ENCODE assay signal across 9 cellular contexts in the genomic region with DNA sequence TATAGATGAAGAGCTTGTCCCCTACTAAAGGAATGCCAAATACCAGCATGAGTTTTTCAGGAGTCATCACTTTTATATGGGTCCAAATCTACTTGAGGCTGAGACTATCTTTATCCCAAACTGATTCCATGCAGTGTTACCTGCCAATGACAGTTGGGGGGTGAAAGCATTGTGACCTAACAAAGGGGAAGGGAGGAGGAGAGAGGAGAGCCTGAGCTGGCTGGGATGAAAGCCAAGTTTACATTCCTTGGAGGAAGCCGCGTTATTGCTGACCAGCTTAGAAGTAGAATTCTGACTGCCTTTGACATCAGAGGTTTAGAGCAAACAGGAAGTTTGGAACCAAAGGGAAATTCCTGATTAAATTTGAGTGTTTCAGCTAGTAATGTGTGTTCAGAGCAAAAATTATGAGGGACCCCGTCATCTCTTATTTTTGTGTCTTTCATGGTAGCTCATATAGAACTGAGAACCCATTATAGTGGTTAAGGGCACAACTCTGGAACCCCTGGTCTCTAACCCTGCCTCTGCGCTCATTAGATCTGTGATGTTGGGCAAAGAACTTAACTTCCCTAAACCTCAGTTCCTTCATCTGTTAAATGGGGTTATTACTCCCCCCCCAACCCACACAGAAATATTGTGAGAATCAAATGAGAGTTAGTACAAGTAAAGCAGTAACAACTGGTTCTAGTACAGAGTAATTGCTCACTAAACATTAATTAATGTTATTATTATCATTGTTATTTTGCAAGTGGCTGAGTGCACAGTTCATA.
DNase-seq lines count a peak whose midpoint lies in the region; ATAC-seq, FAIRE-seq and TF ChIP-seq lines count a peak whose summit lies in the region.
"Had no signal": no experiment of that assay in that cellular context is flagged by ENCODE, and none has a peak within 500 bp of the region (broad histone marks: within the 10 kb centered on the region; RNA-seq: fewer than 3 reads in every experiment).

No MANE protein-coding gene starts in this region.

- no peak for FAIRE-seq in GM12891 (lab: Jason Lieb, UNC)
- FAIRE-seq: colon had no signal

- H3K9me3 ChIP-seq in right atrium auricular region = no peaks in the 10 kb centered on the region
- H3K9me3 ChIP-seq in spleen = peaks cover 0 to 6% (median 1%) of the 10 kb centered on the region in 8 donors

- no peaks in the 10 kb centered on the region for H3K9me3 Mint-ChIP-seq in stimulated activated memory B cell treated with anti-CD40 and anti-IgM and Interleukin-4, amounts not matched to agents 10 μg/mL and 1 μg/mL and 100 μg/mL, for 72 hours

- no peak for TF ChIP-seq POLR2A in spleen (IDR thresholded peaks at IDR 0.05)
- no peak for TF ChIP-seq POLR2A in GM12891 (IDR thresholded peaks at IDR 0.05; ENCODE audit: low read depth, low read length)

- intact Hi-C loops in spleen (cut with DNase I; ENCODE audit: low total_unique reads) = no loop called here

- H3K27me3 ChIP-seq in right atrium auricular region (no peaks in the 10 kb centered on the region), spleen (replicated peaks in 1 of 7) (no peaks in the 10 kb centered on the region)

- H3K36me3 Mint-ChIP-seq in stimulated activated memory B cell treated with anti-CD40 and anti-IgM and Interleukin-4, amounts not matched to agents 10 μg/mL and 1 μg/mL and 100 μg/mL, for 72 hours = peaks cover 66% of the 10 kb centered on the region

- WGBS in spleen, 5 donors = 27 to 52% (median 40%) methylated on average over 4 of the region's 4 CpGs

- no peaks in the 10 kb centered on the region for H3K4me1 Mint-ChIP-seq in stimulated activated memory B cell treated with anti-CD40 and anti-IgM and Interleukin-4, amounts not matched to agents 10 μg/mL and 1 μg/mL and 100 μg/mL, for 72 hours

- H3K27ac ChIP-seq in right atrium auricular region = peak overlapping the region; percentile 58 to 77
- peak overlapping the region in 7 of 8 donors; percentile 49 to 79 (median 70) for H3K27ac ChIP-seq in spleen

- no peak overlapping the region for H3K4me3 Mint-ChIP-seq in stimulated activated memory B cell treated with anti-CD40 and anti-IgM and Interleukin-4, amounts not matched to agents 10 μg/mL and 1 μg/mL and 100 μg/mL, for 72 hours

- TF ChIP-seq CTCF in right atrium auricular region (IDR thresholded peaks at IDR 0.05) (no peak), spleen (IDR thresholded peaks at IDR 0.05 in 8 of 11, conservative IDR thresholded peaks at IDR 0.05 in 3 of 11) (no peak)

- no peaks in the 10 kb centered on the region for H3K36me3 ChIP-seq in right atrium auricular region
- H3K36me3 ChIP-seq in spleen = peaks cover 0 to 25% (median 3%) of the 10 kb centered on the region in 6 donors

- ATAC-seq in stimulated activated memory B cell treated with anti-CD40 and anti-IgM and Interleukin-4, amounts not matched to agents 10 μg/mL and 1 μg/mL and 100 μg/mL, for 72 hours = no peak
- ATAC-seq in GM18502 (IDR thresholded peaks at IDR 0.05; ENCODE audit: poor library complexity, unreplicated experiment) = no peak

- H3K4me3 ChIP-seq in right atrium auricular region (no peak overlapping the region), spleen (no peak overlapping the region)

- H3K27me3 Mint-ChIP-seq in stimulated activated memory B cell treated with anti-CD40 and anti-IgM and Interleukin-4, amounts not matched to agents 10 μg/mL and 1 μg/mL and 100 μg/mL, for 72 hours = no peaks in the 10 kb centered on the region

- DNase-seq in HS-27A (ENCODE audit: low read depth) (peak; percentile 92), amniotic stem cell (lab: John Stamatoyannopoulos, UW) (peak; percentile 95), right atrium auricular region (ENCODE audit: low spot score) (peak; percentile 86), spleen (no peak), GM12891 (ENCODE audit: insufficient read length, low spot score) (no peak), NCI-H446 treated with DMSO at 0.1 percent for 48 hours (lab: John Stamatoyannopoulos, UW) (no peak)

- peaks cover 0 to 15% of the 10 kb centered on the region in 2 donors for H3K4me1 ChIP-seq in right atrium auricular region
- peaks cover 0 to 20% (median 8%) of the 10 kb centered on the region in 6 donors for H3K4me1 ChIP-seq in spleen

- H3K27ac Mint-ChIP-seq in stimulated activated memory B cell treated with anti-CD40 and anti-IgM and Interleukin-4, amounts not matched to agents 10 μg/mL and 1 μg/mL and 100 μg/mL, for 72 hours = no peak overlapping the region

TF ChIP-seq in GM12891, 5 proteins besides CTCF, POLR2A, EP300 and RAD21:
- TF ChIP-seq SPI1 (IDR thresholded peaks at IDR 0.05; ENCODE audit: low read depth, low read length) (no peak), PAX5 (IDR thresholded peaks at IDR 0.05; ENCODE audit: insufficient read depth, low read length, severe bottlenecking) (no peak), POU2F2 (IDR thresholded peaks at IDR 0.05; ENCODE audit: low read depth, low read length) (no peak), POLR2AphosphoS5 (IDR thresholded peaks at IDR 0.05; ENCODE audit: low read depth, low read length) (no peak), TAF1 (IDR thresholded peaks at IDR 0.05; ENCODE audit: low read depth, low read length) (no peak)

Comparison
In these comparisons a context has a peak if more than half of its experiments do, and no peak if none do; other contexts are left out.
1. DNase-seq: peak in HS-27A (single experiment), amniotic stem cell (single experiment) and right atrium auricular region (single experiment); none in spleen (single experiment), GM12891 (single experiment) and NCI-H446 treated with DMSO at 0.1 percent for 48 hours (single experiment).